In the genomic region with DNA sequence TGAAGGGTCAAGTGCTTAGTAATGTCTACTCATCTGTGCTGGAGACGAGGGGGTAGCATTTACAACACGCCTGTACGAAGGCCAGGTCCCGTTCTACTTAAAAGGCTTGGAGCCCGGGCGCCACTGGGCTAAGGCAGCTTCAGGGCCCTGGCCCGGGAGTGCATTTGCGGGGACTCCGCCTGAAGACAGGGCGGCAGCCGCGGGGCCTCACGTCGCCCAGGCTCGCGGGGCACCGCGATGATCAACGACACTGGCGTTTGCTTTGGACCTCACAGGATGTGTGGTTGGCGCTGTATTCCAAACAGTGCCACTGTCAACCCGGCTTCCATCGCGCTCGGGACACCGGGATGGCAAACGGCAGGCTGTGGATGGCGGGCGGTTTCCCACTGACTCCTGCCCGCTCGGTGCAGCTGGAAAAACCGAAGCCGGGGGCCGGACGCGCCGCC, we compare ENCODE assay signal across 1 cellular context.
TF ChIP-seq lines count a peak whose summit lies in the region.

No MANE protein-coding gene starts in this region.

TF ChIP-seq in HepG2, 621 proteins besides CTCF, POLR2A, EP300 and RAD21 (continued from another document and continues in another):
- TF ChIP-seq, protein P1, sequence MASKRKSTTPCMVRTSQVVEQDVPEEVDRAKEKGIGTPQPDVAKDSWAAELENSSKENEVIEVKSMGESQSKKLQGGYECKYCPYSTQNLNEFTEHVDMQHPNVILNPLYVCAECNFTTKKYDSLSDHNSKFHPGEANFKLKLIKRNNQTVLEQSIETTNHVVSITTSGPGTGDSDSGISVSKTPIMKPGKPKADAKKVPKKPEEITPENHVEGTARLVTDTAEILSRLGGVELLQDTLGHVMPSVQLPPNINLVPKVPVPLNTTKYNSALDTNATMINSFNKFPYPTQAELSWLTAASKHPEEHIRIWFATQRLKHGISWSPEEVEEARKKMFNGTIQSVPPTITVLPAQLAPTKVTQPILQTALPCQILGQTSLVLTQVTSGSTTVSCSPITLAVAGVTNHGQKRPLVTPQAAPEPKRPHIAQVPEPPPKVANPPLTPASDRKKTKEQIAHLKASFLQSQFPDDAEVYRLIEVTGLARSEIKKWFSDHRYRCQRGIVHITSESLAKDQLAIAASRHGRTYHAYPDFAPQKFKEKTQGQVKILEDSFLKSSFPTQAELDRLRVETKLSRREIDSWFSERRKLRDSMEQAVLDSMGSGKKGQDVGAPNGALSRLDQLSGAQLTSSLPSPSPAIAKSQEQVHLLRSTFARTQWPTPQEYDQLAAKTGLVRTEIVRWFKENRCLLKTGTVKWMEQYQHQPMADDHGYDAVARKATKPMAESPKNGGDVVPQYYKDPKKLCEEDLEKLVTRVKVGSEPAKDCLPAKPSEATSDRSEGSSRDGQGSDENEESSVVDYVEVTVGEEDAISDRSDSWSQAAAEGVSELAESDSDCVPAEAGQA (IDR thresholded peaks at IDR 0.05; ENCODE audit: low read depth) = 0 out of 2 replicates have a peak, but pooled peaks have one; percentile 24
- TF ChIP-seq, protein P1 (CRISPR knock-in tag; IDR thresholded peaks at IDR 0.05; ENCODE audit: borderline replicate concordance) = no peak
- TF ChIP-seq RELA (CRISPR knock-in tag; IDR thresholded peaks at IDR 0.05) (no peak), PRMT3 (CRISPR knock-in tag; IDR thresholded peaks at IDR 0.05; ENCODE audit: borderline replicate concordance, low read depth) (no peak), ZNF720 (CRISPR knock-in tag; IDR thresholded peaks at IDR 0.05) (no peak), ZNF747 (CRISPR knock-in tag; IDR thresholded peaks at IDR 0.05; ENCODE audit: borderline replicate concordance) (no peak), CENPX (CRISPR knock-in tag; IDR thresholded peaks at IDR 0.05) (no peak), MTA1 (CRISPR knock-in tag; IDR thresholded peaks at IDR 0.05; ENCODE audit: borderline replicate concordance) (0 out of 2 replicates have a peak, but pooled peaks have one; percentile 63), REPIN1 (CRISPR knock-in tag; IDR thresholded peaks at IDR 0.05; ENCODE audit: borderline replicate concordance, low read depth) (no peak; the same call in 1 of the 2 replicates), NBN (conservative IDR thresholded peaks at IDR 0.05) (no peak), CREB1 (IDR thresholded peaks at IDR 0.05) (no peak), CREB1 (CRISPR knock-in tag; IDR thresholded peaks at IDR 0.05) (no peak), BHLHE40 (IDR thresholded peaks at IDR 0.05; ENCODE audit: low read length) (no peak), SMYD3 (CRISPR knock-in tag; IDR thresholded peaks at IDR 0.05) (no peak), ZBTB20 (CRISPR knock-in tag; IDR thresholded peaks at IDR 0.05; ENCODE audit: borderline replicate concordance, low read depth) (peak; percentile 33), STAT5B (CRISPR knock-in tag; IDR thresholded peaks at IDR 0.05) (no peak), ZNF670 (CRISPR knock-in tag; IDR thresholded peaks at IDR 0.05; ENCODE audit: borderline replicate concordance) (no peak), ZSCAN21 (CRISPR knock-in tag; IDR thresholded peaks at IDR 0.05; ENCODE audit: borderline replicate concordance) (0 out of 2 replicates have a peak, but pooled peaks have one; percentile 3), KDM5A (IDR thresholded peaks at IDR 0.05; ENCODE audit: borderline replicate concordance, low read length) (no peak), KLF11 (CRISPR knock-in tag; IDR thresholded peaks at IDR 0.05) (no peak), SMC3 (IDR thresholded peaks at IDR 0.05; ENCODE audit: low read length) (no peak), KAT8 (CRISPR knock-in tag; IDR thresholded peaks at IDR 0.05) (no peak), ZNF138 (CRISPR knock-in tag; IDR thresholded peaks at IDR 0.05; ENCODE audit: low read depth) (no peak), ARHGAP35 (CRISPR knock-in tag; IDR thresholded peaks at IDR 0.05; ENCODE audit: borderline replicate concordance) (no peak), MYNN (CRISPR knock-in tag; IDR thresholded peaks at IDR 0.05; ENCODE audit: low read depth) (no peak), ZNF143 (CRISPR knock-in tag; IDR thresholded peaks at IDR 0.05) (no peak), ZNF207 (IDR thresholded peaks at IDR 0.05; ENCODE audit: borderline replicate concordance) (no peak), ZMYM4 (CRISPR knock-in tag; IDR thresholded peaks at IDR 0.05) (no peak), RNF2 (conservative IDR thresholded peaks at IDR 0.05; ENCODE audit: low read depth) (no peak), ZNF274 (CRISPR knock-in tag; IDR thresholded peaks at IDR 0.05) (no peak), RBM39 (IDR thresholded peaks at IDR 0.05; ENCODE audit: low read depth, low read length, poor library complexity, severe bottlenecking) (no peak), ZNF546 (CRISPR knock-in tag; conservative IDR thresholded peaks at IDR 0.05) (no peak), ZFP82 (CRISPR knock-in tag; IDR thresholded peaks at IDR 0.05; ENCODE audit: borderline replicate concordance) (no peak), NFKBIZ (CRISPR knock-in tag; IDR thresholded peaks at IDR 0.05) (no peak), ZNF660 (CRISPR knock-in tag; IDR thresholded peaks at IDR 0.05; ENCODE audit: borderline replicate concordance, low read depth) (no peak), MAZ (IDR thresholded peaks at IDR 0.05; ENCODE audit: borderline replicate concordance, low read depth, low read length) (no peak), MAZ (CRISPR knock-in tag; IDR thresholded peaks at IDR 0.05; ENCODE audit: low read depth) (no peak), EEA1 (CRISPR knock-in tag; IDR thresholded peaks at IDR 0.05; ENCODE audit: borderline replicate concordance) (no peak), ZFP37 (CRISPR knock-in tag; IDR thresholded peaks at IDR 0.05; ENCODE audit: borderline replicate concordance) (no peak), KLF15 (CRISPR knock-in tag; IDR thresholded peaks at IDR 0.05; ENCODE audit: borderline replicate concordance) (0 out of 2 replicates have a peak, but pooled peaks have one; percentile 18)
- TF ChIP-seq, protein P2, sequence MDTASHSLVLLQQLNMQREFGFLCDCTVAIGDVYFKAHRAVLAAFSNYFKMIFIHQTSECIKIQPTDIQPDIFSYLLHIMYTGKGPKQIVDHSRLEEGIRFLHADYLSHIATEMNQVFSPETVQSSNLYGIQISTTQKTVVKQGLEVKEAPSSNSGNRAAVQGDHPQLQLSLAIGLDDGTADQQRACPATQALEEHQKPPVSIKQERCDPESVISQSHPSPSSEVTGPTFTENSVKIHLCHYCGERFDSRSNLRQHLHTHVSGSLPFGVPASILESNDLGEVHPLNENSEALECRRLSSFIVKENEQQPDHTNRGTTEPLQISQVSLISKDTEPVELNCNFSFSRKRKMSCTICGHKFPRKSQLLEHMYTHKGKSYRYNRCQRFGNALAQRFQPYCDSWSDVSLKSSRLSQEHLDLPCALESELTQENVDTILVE (CRISPR knock-in tag; IDR thresholded peaks at IDR 0.05) = no peak
- TF ChIP-seq, protein P3, sequence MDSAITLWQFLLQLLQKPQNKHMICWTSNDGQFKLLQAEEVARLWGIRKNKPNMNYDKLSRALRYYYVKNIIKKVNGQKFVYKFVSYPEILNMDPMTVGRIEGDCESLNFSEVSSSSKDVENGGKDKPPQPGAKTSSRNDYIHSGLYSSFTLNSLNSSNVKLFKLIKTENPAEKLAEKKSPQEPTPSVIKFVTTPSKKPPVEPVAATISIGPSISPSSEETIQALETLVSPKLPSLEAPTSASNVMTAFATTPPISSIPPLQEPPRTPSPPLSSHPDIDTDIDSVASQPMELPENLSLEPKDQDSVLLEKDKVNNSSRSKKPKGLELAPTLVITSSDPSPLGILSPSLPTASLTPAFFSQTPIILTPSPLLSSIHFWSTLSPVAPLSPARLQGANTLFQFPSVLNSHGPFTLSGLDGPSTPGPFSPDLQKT (CRISPR knock-in tag; IDR thresholded peaks at IDR 0.05; ENCODE audit: borderline replicate concordance) = no peak
- TF ChIP-seq, protein P4, sequence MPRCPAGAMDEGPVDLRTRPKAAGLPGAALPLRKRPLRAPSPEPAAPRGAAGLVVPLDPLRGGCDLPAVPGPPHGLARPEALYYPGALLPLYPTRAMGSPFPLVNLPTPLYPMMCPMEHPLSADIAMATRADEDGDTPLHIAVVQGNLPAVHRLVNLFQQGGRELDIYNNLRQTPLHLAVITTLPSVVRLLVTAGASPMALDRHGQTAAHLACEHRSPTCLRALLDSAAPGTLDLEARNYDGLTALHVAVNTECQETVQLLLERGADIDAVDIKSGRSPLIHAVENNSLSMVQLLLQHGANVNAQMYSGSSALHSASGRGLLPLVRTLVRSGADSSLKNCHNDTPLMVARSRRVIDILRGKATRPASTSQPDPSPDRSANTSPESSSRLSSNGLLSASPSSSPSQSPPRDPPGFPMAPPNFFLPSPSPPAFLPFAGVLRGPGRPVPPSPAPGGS (CRISPR knock-in tag; IDR thresholded peaks at IDR 0.05) = no peak
- TF ChIP-seq, protein P5, sequence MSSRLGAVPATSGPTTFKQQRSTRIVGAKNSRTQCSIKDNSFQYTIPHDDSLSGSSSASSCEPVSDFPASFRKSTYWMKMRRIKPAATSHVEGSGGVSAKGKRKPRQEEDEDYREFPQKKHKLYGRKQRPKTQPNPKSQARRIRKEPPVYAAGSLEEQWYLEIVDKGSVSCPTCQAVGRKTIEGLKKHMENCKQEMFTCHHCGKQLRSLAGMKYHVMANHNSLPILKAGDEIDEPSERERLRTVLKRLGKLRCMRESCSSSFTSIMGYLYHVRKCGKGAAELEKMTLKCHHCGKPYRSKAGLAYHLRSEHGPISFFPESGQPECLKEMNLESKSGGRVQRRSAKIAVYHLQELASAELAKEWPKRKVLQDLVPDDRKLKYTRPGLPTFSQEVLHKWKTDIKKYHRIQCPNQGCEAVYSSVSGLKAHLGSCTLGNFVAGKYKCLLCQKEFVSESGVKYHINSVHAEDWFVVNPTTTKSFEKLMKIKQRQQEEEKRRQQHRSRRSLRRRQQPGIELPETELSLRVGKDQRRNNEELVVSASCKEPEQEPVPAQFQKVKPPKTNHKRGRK (CRISPR knock-in tag; IDR thresholded peaks at IDR 0.05) = 0 out of 2 replicates have a peak, but pooled peaks have one; percentile 16
- TF ChIP-seq, protein P6, sequence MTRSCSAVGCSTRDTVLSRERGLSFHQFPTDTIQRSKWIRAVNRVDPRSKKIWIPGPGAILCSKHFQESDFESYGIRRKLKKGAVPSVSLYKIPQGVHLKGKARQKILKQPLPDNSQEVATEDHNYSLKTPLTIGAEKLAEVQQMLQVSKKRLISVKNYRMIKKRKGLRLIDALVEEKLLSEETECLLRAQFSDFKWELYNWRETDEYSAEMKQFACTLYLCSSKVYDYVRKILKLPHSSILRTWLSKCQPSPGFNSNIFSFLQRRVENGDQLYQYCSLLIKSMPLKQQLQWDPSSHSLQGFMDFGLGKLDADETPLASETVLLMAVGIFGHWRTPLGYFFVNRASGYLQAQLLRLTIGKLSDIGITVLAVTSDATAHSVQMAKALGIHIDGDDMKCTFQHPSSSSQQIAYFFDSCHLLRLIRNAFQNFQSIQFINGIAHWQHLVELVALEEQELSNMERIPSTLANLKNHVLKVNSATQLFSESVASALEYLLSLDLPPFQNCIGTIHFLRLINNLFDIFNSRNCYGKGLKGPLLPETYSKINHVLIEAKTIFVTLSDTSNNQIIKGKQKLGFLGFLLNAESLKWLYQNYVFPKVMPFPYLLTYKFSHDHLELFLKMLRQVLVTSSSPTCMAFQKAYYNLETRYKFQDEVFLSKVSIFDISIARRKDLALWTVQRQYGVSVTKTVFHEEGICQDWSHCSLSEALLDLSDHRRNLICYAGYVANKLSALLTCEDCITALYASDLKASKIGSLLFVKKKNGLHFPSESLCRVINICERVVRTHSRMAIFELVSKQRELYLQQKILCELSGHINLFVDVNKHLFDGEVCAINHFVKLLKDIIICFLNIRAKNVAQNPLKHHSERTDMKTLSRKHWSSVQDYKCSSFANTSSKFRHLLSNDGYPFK (CRISPR knock-in tag; IDR thresholded peaks at IDR 0.05; ENCODE audit: borderline replicate concordance) = 0 out of 2 replicates have a peak, but pooled peaks have one; percentile 17
- TF ChIP-seq, protein P7, sequence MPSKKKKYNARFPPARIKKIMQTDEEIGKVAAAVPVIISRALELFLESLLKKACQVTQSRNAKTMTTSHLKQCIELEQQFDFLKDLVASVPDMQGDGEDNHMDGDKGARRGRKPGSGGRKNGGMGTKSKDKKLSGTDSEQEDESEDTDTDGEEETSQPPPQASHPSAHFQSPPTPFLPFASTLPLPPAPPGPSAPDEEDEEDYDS (CRISPR knock-in tag; IDR thresholded peaks at IDR 0.05) = no peak
- TF ChIP-seq, protein P8, sequence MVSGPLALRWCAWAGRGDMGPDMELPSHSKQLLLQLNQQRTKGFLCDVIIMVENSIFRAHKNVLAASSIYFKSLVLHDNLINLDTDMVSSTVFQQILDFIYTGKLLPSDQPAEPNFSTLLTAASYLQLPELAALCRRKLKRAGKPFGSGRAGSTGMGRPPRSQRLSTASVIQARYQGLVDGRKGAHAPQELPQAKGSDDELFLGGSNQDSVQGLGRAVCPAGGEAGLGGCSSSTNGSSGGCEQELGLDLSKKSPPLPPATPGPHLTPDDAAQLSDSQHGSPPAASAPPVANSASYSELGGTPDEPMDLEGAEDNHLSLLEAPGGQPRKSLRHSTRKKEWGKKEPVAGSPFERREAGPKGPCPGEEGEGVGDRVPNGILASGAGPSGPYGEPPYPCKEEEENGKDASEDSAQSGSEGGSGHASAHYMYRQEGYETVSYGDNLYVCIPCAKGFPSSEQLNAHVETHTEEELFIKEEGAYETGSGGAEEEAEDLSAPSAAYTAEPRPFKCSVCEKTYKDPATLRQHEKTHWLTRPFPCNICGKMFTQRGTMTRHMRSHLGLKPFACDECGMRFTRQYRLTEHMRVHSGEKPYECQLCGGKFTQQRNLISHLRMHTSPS (CRISPR knock-in tag; IDR thresholded peaks at IDR 0.05; ENCODE audit: low read depth) = no peak
